ENCODE assay signal across 25 cellular contexts in the genomic region with DNA sequence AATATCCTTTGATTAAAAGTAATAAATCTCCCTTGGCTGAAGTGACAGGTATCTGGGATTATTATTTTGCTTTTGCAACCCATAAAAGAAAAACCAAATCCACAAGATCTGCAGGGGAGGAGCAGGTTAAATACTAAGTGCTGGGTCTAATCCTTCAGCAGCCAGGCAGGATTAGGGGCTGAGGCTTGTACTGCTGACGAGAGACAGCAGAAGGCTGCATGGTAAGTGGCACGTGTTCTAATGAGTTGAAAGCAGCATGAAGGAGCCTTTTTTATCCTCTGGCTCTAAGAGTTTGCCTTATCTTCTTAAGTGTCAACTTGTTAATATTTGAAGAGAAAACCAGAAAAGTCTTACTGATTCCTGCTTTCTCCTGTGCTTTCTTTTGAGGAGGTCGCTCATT. TPM values are rescaled to one million over a fixed set of nuclear protein-coding genes. Genes with fewer than 3 reads are reported as not detected.
"Had no signal": no experiment of that assay in that cellular context is flagged by ENCODE, and none has a peak within 500 bp of the region (broad histone marks: within the 10 kb centered on the region; RNA-seq: fewer than 3 reads in every experiment).

No MANE protein-coding gene starts in this region.

- H3K36me3 Mint-ChIP-seq: naive thymus-derived CD8-positive, alpha-beta T cell had no signal

- H3K9me3 ChIP-seq: neutrophil, pancreas, thyroid gland had no signal

- ATAC-seq: activated CD8-positive, alpha-beta T cell treated with anti-CD3 and anti-CD28 coated beads for 36 hours; foreskin keratinocyte; naive thymus-derived CD8-positive, alpha-beta T cell; pancreas had no signal

- H3K4me3 Mint-ChIP-seq: activated CD4-positive, alpha-beta T cell treated with anti-CD3 and anti-CD28 coated beads, Interleukin-2, amount 10 ng/mL, durations not matched to agents 24 days and 14 days; activated CD8-positive, alpha-beta T cell treated with anti-CD3 and anti-CD28 coated beads for 36 hours; activated naive CD4-positive, alpha-beta T cell treated with anti-CD3 and anti-CD28 coated beads for 36 hours; naive thymus-derived CD8-positive, alpha-beta T cell had no signal

- H3K4me3 ChIP-seq: dorsolateral prefrontal cortex, pancreas, thyroid gland had no signal

- DNase-seq: activated CD4-positive, alpha-beta T cell treated with anti-CD3 and anti-CD28 coated beads, Interleukin-2, amount 10 ng/mL, durations not matched to agents 24 days and 14 days; activated CD8-positive, alpha-beta T cell treated with anti-CD3 and anti-CD28 coated beads for 36 hours; activated naive CD4-positive, alpha-beta T cell treated with anti-CD3 and anti-CD28 coated beads for 36 hours; activated T-cell treated with anti-CD3 and anti-CD28 coated beads, Interleukin-2, amount 50 U/mL, for 1 hour; anterior cingulate cortex; brain microvascular endothelial cell; central memory CD4-positive, alpha-beta T cell; dorsolateral prefrontal cortex; foreskin keratinocyte; head of caudate nucleus; mesenchymal stem cell; naive thymus-derived CD8-positive, alpha-beta T cell; pancreas; stimulated activated CD4-positive, alpha-beta T cell treated with anti-CD3 and anti-CD28 coated beads, Interleukin-12 subunit alpha, Interleukin-12 subunit beta, amount 100 ng/mL, for 4 hours; stimulated activated CD4-positive, alpha-beta T cell treated with anti-CD3 and anti-CD28 coated beads, Interleukin-1b, Interleukin-23, amount 100 ng/mL, for 48 hours; stimulated activated CD8-positive, alpha-beta memory T cell treated with anti-CD3 and anti-CD28 coated beads, Interleukin-4, amount 100 ng/mL, for 48 hours; stimulated activated naive CD4-positive, alpha-beta T cell treated with Interleukin-2 at 50 U/mL for 16 hours; thyroid gland had no signal

- H3K4me1 ChIP-seq: foreskin keratinocyte had no signal

- H3K27ac ChIP-seq: brain microvascular endothelial cell, dorsolateral prefrontal cortex, foreskin keratinocyte, neutrophil, pancreas, thyroid gland had no signal

- H3K27me3 ChIP-seq: brain microvascular endothelial cell, neutrophil, pancreas, thyroid gland had no signal

- H3K27ac Mint-ChIP-seq: activated CD4-positive, alpha-beta T cell treated with anti-CD3 and anti-CD28 coated beads, Interleukin-2, amount 10 ng/mL, durations not matched to agents 24 days and 14 days; activated CD8-positive, alpha-beta T cell treated with anti-CD3 and anti-CD28 coated beads for 36 hours; activated naive CD4-positive, alpha-beta T cell treated with anti-CD3 and anti-CD28 coated beads for 36 hours; activated T-helper 2 cell treated with anti-CD3 and anti-CD28 coated beads, Interferon-gamma antibody, Interleukin-2, Interleukin-4, amounts not matched to agents 10 μg/mL and 5 μg/mL and 100 μg/mL, durations not matched to agents 14 hours and 24 hours and 36 hours; naive thymus-derived CD8-positive, alpha-beta T cell had no signal

- FAIRE-seq: colon, pancreas, urothelium cell line had no signal

- H3K36me3 ChIP-seq: brain microvascular endothelial cell, neutrophil, pancreas, thyroid gland had no signal

- H3K9me3 Mint-ChIP-seq: activated CD4-positive, alpha-beta T cell treated with anti-CD3 and anti-CD28 coated beads, Interleukin-2, amount 10 ng/mL, durations not matched to agents 24 days and 14 days; activated CD8-positive, alpha-beta T cell treated with anti-CD3 and anti-CD28 coated beads for 36 hours; activated naive CD4-positive, alpha-beta T cell treated with anti-CD3 and anti-CD28 coated beads for 36 hours; activated T-helper 2 cell treated with anti-CD3 and anti-CD28 coated beads, Interferon-gamma antibody, Interleukin-2, Interleukin-4, amounts not matched to agents 10 μg/mL and 5 μg/mL and 100 μg/mL, durations not matched to agents 14 hours and 24 hours and 36 hours; naive thymus-derived CD8-positive, alpha-beta T cell had no signal

RNA-seq across cellular contexts. Expression of gene LYZL2, which starts 50.0 kb away (rescaled TPM):
- total RNA-seq: activated CD4-positive, alpha-beta T cell treated with anti-CD3 and anti-CD28 coated beads, Interleukin-2, amount 10 ng/mL, durations not matched to agents 24 days and 14 days; activated CD8-positive, alpha-beta T cell treated with anti-CD3 and anti-CD28 coated beads for 36 hours; activated naive CD4-positive, alpha-beta T cell treated with anti-CD3 and anti-CD28 coated beads for 36 hours; activated T-helper 2 cell treated with anti-CD3 and anti-CD28 coated beads, Interferon-gamma antibody, Interleukin-2, Interleukin-4, amounts not matched to agents 10 μg/mL and 5 μg/mL and 100 μg/mL, durations not matched to agents 14 hours and 24 hours and 36 hours; dorsolateral prefrontal cortex; foreskin keratinocyte; kidney epithelial cell; lower leg skin; naive thymus-derived CD8-positive, alpha-beta T cell; pancreas; subcutaneous adipose tissue; thyroid gland had no signal
- polyA plus RNA-seq: foreskin keratinocyte; naive thymus-derived CD8-positive, alpha-beta T cell; pancreas had no signal
